9 cellular contexts compared by ENCODE assay signal in genomic region chr13:40985596-40986327, GRCh38. TPM values are rescaled to one million over a fixed set of nuclear protein-coding genes. Genes with fewer than 3 reads are reported as not detected.
DNase-seq lines count a peak whose midpoint lies in the region; ATAC-seq, FAIRE-seq and TF ChIP-seq lines count a peak whose summit lies in the region.
"Had no signal": no experiment of that assay in that cellular context is flagged by ENCODE, and none has a peak within 500 bp of the region (broad histone marks: within the 10 kb centered on the region; RNA-seq: fewer than 3 reads in every experiment).

No MANE protein-coding gene starts in this region.

- H3K36me3 ChIP-seq in spleen = no peaks in the 10 kb centered on the region

- DNase-seq in GM12892 (ENCODE audit: insufficient read length) (no peak), spleen (no peak), iPS-NIHi11 (ENCODE audit: low spot score) (no peak), D341Med (ENCODE audit: low spot score) (no peak)
- DNase-seq in activated CD4-positive, alpha-beta memory T cell treated with anti-CD3 and anti-CD28 coated beads for 36 hours = no peak

- CTCF ChIA-PET in activated CD4-positive, alpha-beta memory T cell treated with anti-CD3 and anti-CD28 coated beads for 36 hours (lab: Charles Lee) = interaction anchor here (1.0 to 2.0 kb wide), 6 partner anchors 11 to 209 kb away, joined by 3 to 14 read pairs (median 4); no protein-coding TSS in a partner anchor

- no peak for TF ChIP-seq CTCF in spleen (IDR thresholded peaks at IDR 0.05 in 8 of 11, conservative IDR thresholded peaks at IDR 0.05 in 3 of 11)

- ATAC-seq in HG03139 (IDR thresholded peaks at IDR 0.05; ENCODE audit: unreplicated experiment) (no peak), HG02759 (IDR thresholded peaks at IDR 0.05; ENCODE audit: unreplicated experiment) (no peak)

- H3K27ac ChIP-seq in spleen = peak overlapping the region; percentile 76 to 98 (median 94)

- peak overlapping the region in 2 of 8 donors; percentile 32 to 69 for H3K4me3 ChIP-seq in spleen
- H3K4me3 ChIP-seq: SK-N-MC had no signal

- TF ChIP-seq POLR2A in GM12892 (IDR thresholded peaks at IDR 0.05; ENCODE audit: low read depth, low read length) = no peak
- no peak for TF ChIP-seq POLR2A in spleen (IDR thresholded peaks at IDR 0.05)

- no peaks in the 10 kb centered on the region for H3K9me3 ChIP-seq in spleen

- peak overlapping the region; percentile 82 for H3K4me3 Mint-ChIP-seq in activated CD4-positive, alpha-beta memory T cell treated with anti-CD3 and anti-CD28 coated beads for 36 hours

- H3K27me3 ChIP-seq in spleen (replicated peaks in 1 of 7) = no peaks in the 10 kb centered on the region

- intact Hi-C loops in activated CD4-positive, alpha-beta memory T cell treated with anti-CD3 and anti-CD28 coated beads for 36 hours (cut with micrococcal nuclease) = loop anchor here (2.0 kb wide), 2 partner anchors 13 to 215 kb away; partner anchors contain the start of gene MRPS31
- intact Hi-C loops in spleen (cut with DNase I; ENCODE audit: low total_unique reads) = no loop called here

- WGBS in spleen, 5 donors = 17 to 25% (median 21%) methylated on average over 5 of the region's 5 CpGs

- POLR2A ChIA-PET in activated CD4-positive, alpha-beta memory T cell treated with anti-CD3 and anti-CD28 coated beads for 36 hours (lab: Charles Lee) = interaction anchor here (0.7 to 3.1 kb wide), 9 partner anchors 11 to 75 kb away, joined by 3 to 21 read pairs (median 5); partner anchors contain the start of genes ELF1 and WBP4

- H3K27me3 Mint-ChIP-seq in activated CD4-positive, alpha-beta memory T cell treated with anti-CD3 and anti-CD28 coated beads for 36 hours = no peaks in the 10 kb centered on the region

- peaks cover 32 to 87% (median 67%) of the 10 kb centered on the region in 6 donors for H3K4me1 ChIP-seq in spleen

- H3K27ac Mint-ChIP-seq in activated CD4-positive, alpha-beta memory T cell treated with anti-CD3 and anti-CD28 coated beads for 36 hours = peak overlapping the region; percentile 92

- peaks cover 60% of the 10 kb centered on the region for H3K4me1 Mint-ChIP-seq in activated CD4-positive, alpha-beta memory T cell treated with anti-CD3 and anti-CD28 coated beads for 36 hours (ENCODE audit: low read depth)

- H3K36me3 Mint-ChIP-seq in activated CD4-positive, alpha-beta memory T cell treated with anti-CD3 and anti-CD28 coated beads for 36 hours = peaks cover 13% of the 10 kb centered on the region

- FAIRE-seq in GM12892 (lab: Jason Lieb, UNC) (peak; percentile 53), islet of Langerhans (lab: Jason Lieb, UNC) (peak; percentile 76)

- no peaks in the 10 kb centered on the region for H3K9me3 Mint-ChIP-seq in activated CD4-positive, alpha-beta memory T cell treated with anti-CD3 and anti-CD28 coated beads for 36 hours

RNA-seq across cellular contexts. Expression of gene ELF1, which starts 33.4 kb away (rescaled TPM):
- 57.3 TPM for polyA plus RNA-seq in GM12892 (2012; ENCODE audit: missing spikeins)
- total RNA-seq in activated CD4-positive, alpha-beta memory T cell treated with anti-CD3 and anti-CD28 coated beads for 36 hours = 10 to 100 TPM; 70.8 to 71.2 TPM
- total RNA-seq in spleen = 100 to 1,000 TPM; 107 to 146 (median 124) TPM
- 10 to 100 TPM; 18.0 to 33.7 (median 28.3) TPM for polyA plus RNA-seq in spleen
